ENCODE assay signal across 1 cellular context in genomic region chr2:171811229-171811628, GRCh38.
TF ChIP-seq lines count a peak whose summit lies in the region.

No MANE protein-coding gene starts in this region.

TF ChIP-seq in HepG2, 621 proteins besides CTCF, POLR2A, EP300 and RAD21 (continued from another document):
- TF ChIP-seq ZBTB49 (CRISPR knock-in tag; IDR thresholded peaks at IDR 0.05; ENCODE audit: borderline replicate concordance) (no peak), PHB2 (IDR thresholded peaks at IDR 0.05; ENCODE audit: partially characterized antibody) (no peak), SMC3 (IDR thresholded peaks at IDR 0.05; ENCODE audit: low read length) (peak; percentile 65; the same call in 1 of the 2 replicates), SCMH1 (CRISPR knock-in tag; IDR thresholded peaks at IDR 0.05; ENCODE audit: borderline replicate concordance) (no peak), MYPOP (CRISPR knock-in tag; IDR thresholded peaks at IDR 0.05) (no peak), PAWR (CRISPR knock-in tag; IDR thresholded peaks at IDR 0.05; ENCODE audit: borderline replicate concordance) (no peak), UBTF (CRISPR knock-in tag; IDR thresholded peaks at IDR 0.05) (no peak), BCL3 (CRISPR knock-in tag; IDR thresholded peaks at IDR 0.05) (no peak), ZNF414 (CRISPR knock-in tag; IDR thresholded peaks at IDR 0.05) (no peak)
TF ChIP-seq in HepG2: peak in this region for 4.
